ENCODE assay signal across 8 cellular contexts in the genomic region with DNA sequence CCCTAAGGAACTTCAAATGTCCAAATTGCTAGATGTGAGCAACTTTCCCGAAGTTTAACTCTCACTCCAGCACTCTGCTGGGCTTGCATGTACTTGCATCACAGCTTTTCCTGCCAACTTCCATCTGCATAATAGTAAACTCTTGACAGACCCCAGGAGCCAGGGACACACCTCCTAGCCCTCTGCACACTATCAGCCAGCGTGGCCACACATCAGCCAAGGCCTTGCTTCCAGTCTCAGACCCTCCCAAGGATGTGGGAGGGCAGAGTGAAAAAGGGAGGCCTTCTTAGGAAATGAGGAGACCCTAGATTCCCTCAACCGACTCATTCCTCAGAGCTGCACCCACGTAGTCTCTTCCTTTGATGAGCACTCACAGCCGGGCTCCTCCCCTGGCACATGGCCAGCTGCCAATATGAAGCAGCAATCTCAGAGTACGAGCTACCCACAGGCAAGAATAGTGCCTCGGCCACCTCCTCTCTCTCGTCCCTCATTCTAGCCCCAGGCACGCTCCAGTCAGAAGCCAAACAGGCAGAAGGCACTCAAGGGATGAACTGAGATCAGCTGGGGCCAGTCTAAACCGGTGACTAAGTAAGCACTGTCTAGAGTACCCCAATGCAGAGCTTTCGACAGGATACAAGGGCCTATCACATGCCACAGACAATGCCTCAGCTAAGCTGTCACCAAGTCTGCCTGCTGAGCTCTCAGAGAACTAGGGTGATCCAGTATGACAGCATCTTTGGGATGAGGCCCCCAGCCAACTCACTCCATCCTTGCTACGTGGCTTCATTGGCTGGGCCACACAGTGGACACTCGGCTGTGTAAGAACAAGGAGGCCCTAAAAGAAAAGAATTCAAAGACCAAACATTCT. TPM values are rescaled to one million over a fixed set of nuclear protein-coding genes. Genes with fewer than 3 reads are reported as not detected.
DNase-seq lines count a peak whose midpoint lies in the region; ATAC-seq and TF ChIP-seq lines count a peak whose summit lies in the region.

No MANE protein-coding gene starts in this region.

- H3K9me3 Mint-ChIP-seq in CD4-positive, alpha-beta T cell: no peaks in the 10 kb centered on the region

- H2BK5ac ChIP-seq in trophoblast cell (ENCODE audit: low read depth, low read length, poor library complexity): no peak overlapping the region

- no peak overlapping the region for H3K18ac ChIP-seq in trophoblast cell (ENCODE audit: low read length)

- H3K4me1 Mint-ChIP-seq in CD4-positive, alpha-beta T cell (ENCODE audit: low read depth): peaks cover 21% of the 10 kb centered on the region

- H3K9me3 ChIP-seq in CD4-positive, alpha-beta T cell (ENCODE audit: control insufficient read depth, low read length): no peaks in the 10 kb centered on the region
- no peaks in the 10 kb centered on the region for H3K9me3 ChIP-seq in MG63
- H3K9me3 ChIP-seq in trophoblast cell (ENCODE audit: insufficient read depth, low read depth, low read length): no peaks in the 10 kb centered on the region

- H4K91ac ChIP-seq in trophoblast cell (ENCODE audit: low read depth, low read length): no peak overlapping the region

- DNase-seq in CD4-positive, alpha-beta T cell: peak in 4 of 10 experiments; percentile 11 to 45 (median 31)
- DNase-seq in MG63 (peak; percentile 82), fibroblast of villous mesenchyme (ENCODE audit: low read depth) (peak; percentile 94), trophoblast cell (peak; percentile 29 to 44), SIG-M5 treated with dmso at 0.1 percent for 504 hours (lab: John Stamatoyannopoulos, UW; ENCODE audit: unreplicated experiment) (no peak)
- DNase-seq in activated CD4-positive, alpha-beta T cell treated with anti-CD3 and anti-CD28 coated beads, Interleukin-2, amount 50 U/mL, for 48 hours: peak; percentile 52 to 59

- no peak overlapping the region for H3K14ac ChIP-seq in trophoblast cell (ENCODE audit: low read length)

- intact Hi-C loops in CD4-positive, alpha-beta T cell (cut with DNase I, micrococcal nuclease): no loop called here

- TF ChIP-seq CTCF in CD4-positive, alpha-beta T cell (IDR thresholded peaks at IDR 0.05): no peak
- no peak for TF ChIP-seq CTCF in fibroblast of villous mesenchyme (IDR thresholded peaks at IDR 0.05; ENCODE audit: insufficient read depth, low read depth, low read length)

- H3K27ac Mint-ChIP-seq in CD4-positive, alpha-beta T cell: no peak overlapping the region

- H3K4me1 ChIP-seq in trophoblast cell (ENCODE audit: control insufficient read depth in 1 of 2, insufficient read depth in 2 of 2, low read length in 2 of 2): peaks cover 13 to 15% of the 10 kb centered on the region in 2 experiments

- H3K27me3 ChIP-seq in CD4-positive, alpha-beta T cell (ENCODE audit: control insufficient read depth, insufficient read depth, low read length): peaks cover 14% of the 10 kb centered on the region
- H3K27me3 ChIP-seq in MG63: no peaks in the 10 kb centered on the region
- H3K27me3 ChIP-seq in trophoblast cell (ENCODE audit: insufficient read depth, low read length): no peaks in the 10 kb centered on the region

- H3K36me3 ChIP-seq in MG63 (no peaks in the 10 kb centered on the region), trophoblast cell (ENCODE audit: control insufficient read depth in 1 of 2, insufficient read depth in 2 of 2, low read length in 2 of 2) (no peaks in the 10 kb centered on the region)

- H4K12ac ChIP-seq in trophoblast cell (ENCODE audit: low read depth, low read length): no peak overlapping the region

- CTCF ChIA-PET in CD4-positive, alpha-beta T cell (lab: Charles Lee): no interaction called here

- peaks cover 35% of the 10 kb centered on the region for H3K27me3 Mint-ChIP-seq in CD4-positive, alpha-beta T cell

- no peak overlapping the region for H2BK120ac ChIP-seq in trophoblast cell (ENCODE audit: insufficient read depth, low read length, poor library complexity)

- H3K4me2 ChIP-seq in trophoblast cell (ENCODE audit: low read length): no peak overlapping the region

- no peaks in the 10 kb centered on the region for H3K36me3 Mint-ChIP-seq in CD4-positive, alpha-beta T cell (ENCODE audit: low read depth)

- H3K79me1 ChIP-seq in trophoblast cell (ENCODE audit: low read length): peaks cover 13% of the 10 kb centered on the region

- ATAC-seq in CD4-positive, alpha-beta T cell (ENCODE audit: poor library complexity): peak; percentile 46
- ATAC-seq in HG03039 (IDR thresholded peaks at IDR 0.05; ENCODE audit: unreplicated experiment) (no peak), GM19395 (IDR thresholded peaks at IDR 0.05; ENCODE audit: unreplicated experiment) (no peak)

- peaks cover 8% of the 10 kb centered on the region for H3K79me2 ChIP-seq in trophoblast cell (ENCODE audit: control insufficient read depth, insufficient read depth, low read length, poor library complexity)

- POLR2A ChIA-PET in CD4-positive, alpha-beta T cell (lab: Charles Lee): no interaction called here

- no peak overlapping the region for H3K9ac ChIP-seq in trophoblast cell (ENCODE audit: low read length)

- H2BK12ac ChIP-seq in trophoblast cell (ENCODE audit: low read length): no peak overlapping the region

- no peak overlapping the region for H2AK5ac ChIP-seq in trophoblast cell (ENCODE audit: low read length)

- no peak overlapping the region; the same call in 1 of the 2 replicates for H3K4me3 ChIP-seq in MG63
- H3K4me3 ChIP-seq in fibroblast of villous mesenchyme (ENCODE audit: low read depth, low read length): peak overlapping the region; percentile 22
- no peak overlapping the region for H3K4me3 ChIP-seq in trophoblast cell (ENCODE audit: low read depth, low read length)

- WGBS in trophoblast cell (ENCODE audit: extremely low coverage, insufficient coverage, insufficient read length): no CpG with 5 or more reads among the region's 13 CpGs

- H2AFZ ChIP-seq in trophoblast cell (ENCODE audit: insufficient read depth, low read length, poor library complexity): no peak overlapping the region

- no peak overlapping the region for H3K23ac ChIP-seq in trophoblast cell (ENCODE audit: low read length)

- no peak overlapping the region for H3K27ac ChIP-seq in CD4-positive, alpha-beta T cell (ENCODE audit: low read depth, low read length)
- no peak overlapping the region for H3K27ac ChIP-seq in trophoblast cell (ENCODE audit: low read depth, low read length)

- H3K4me3 Mint-ChIP-seq in CD4-positive, alpha-beta T cell: no peak overlapping the region

- no peak overlapping the region for H3K4ac ChIP-seq in trophoblast cell (ENCODE audit: low read depth, low read length)

- no peak overlapping the region for H4K8ac ChIP-seq in trophoblast cell (ENCODE audit: low read depth, low read length)

RNA-seq across cellular contexts. Expression of gene P4HA2, which starts 2.3 kb away (rescaled TPM):
- not detected for total RNA-seq in CD4-positive, alpha-beta T cell
- total RNA-seq in MG63 (2014; rRNA removed; shearing (Covaris generic); ENCODE audit: low replicate concordance): 71.0 and 96.8 TPM in 2 replicates
- 161 and 191 TPM in 2 replicates for total RNA-seq in fibroblast of villous mesenchyme
- polyA plus RNA-seq in trophoblast cell (2013): 31.5 and 32.0 TPM in 2 replicates

RNA-seq across cellular contexts. Expression of gene PDLIM4, which starts 32.1 kb away (rescaled TPM):
- not detected for total RNA-seq in CD4-positive, alpha-beta T cell
- 71.1 and 130 TPM in 2 replicates for total RNA-seq in MG63 (2014; rRNA removed; shearing (Covaris generic); ENCODE audit: low replicate concordance)
- total RNA-seq in fibroblast of villous mesenchyme: 42.8 and 97.2 TPM in 2 replicates
- polyA plus RNA-seq in trophoblast cell (2013): 15.8 and 16.7 TPM in 2 replicates

Comparison
In these comparisons a context has a peak if more than half of its experiments do, and no peak if none do; other contexts are left out.
1. RNA of gene P4HA2, which starts 2.3 kb away (total RNA-seq): 161 to 191 TPM in fibroblast of villous mesenchyme and 71.0 to 96.8 TPM in MG63; not detected in CD4-positive, alpha-beta T cell; every median in the first group is over 10 times any median in the second.
2. RNA of gene PDLIM4, which starts 32.1 kb away (total RNA-seq): 71.1 to 130 TPM in MG63 and 42.8 to 97.2 TPM in fibroblast of villous mesenchyme; not detected in CD4-positive, alpha-beta T cell; every median in the first group is over 10 times any median in the second.